Comparison of ENCODE assay signal across 17 cellular contexts in genomic region chr2:102110596-102111334, GRCh38. TPM values are rescaled to one million over a fixed set of nuclear protein-coding genes. Genes with fewer than 3 reads are reported as not detected.
DNase-seq lines count a peak whose midpoint lies in the region; ATAC-seq and TF ChIP-seq lines count a peak whose summit lies in the region.
"Had no signal": no experiment of that assay in that cellular context is flagged by ENCODE, and none has a peak within 500 bp of the region (broad histone marks: within the 10 kb centered on the region; RNA-seq: fewer than 3 reads in every experiment).

No MANE protein-coding gene starts in this region.

- ATAC-seq in activated CD8-positive, alpha-beta memory T cell treated with anti-CD3 and anti-CD28 coated beads, Interleukin-2, amount 10 ng/mL, durations not matched to agents 7 days and 5 days, result peak; percentile 36
- no peak for ATAC-seq in WTC11
- peak; percentile 29 to 63 (median 47) for ATAC-seq in right lobe of liver
- no peak for ATAC-seq in thoracic aorta (ENCODE audit: insufficient number of reproducible peaks, low FRiP score, low read depth)
- no peak for ATAC-seq in GM21526 (IDR thresholded peaks at IDR 0.05; ENCODE audit: low FRiP score, unreplicated experiment)
- ATAC-seq: CD8-positive, alpha-beta T cell had no signal

- H3K27me3 Mint-ChIP-seq in activated CD8-positive, alpha-beta memory T cell treated with anti-CD3 and anti-CD28 coated beads, Interleukin-2, amount 10 ng/mL, durations not matched to agents 7 days and 5 days, result peaks cover 16% of the 10 kb centered on the region
- H3K27me3 Mint-ChIP-seq in WTC11 (ENCODE audit: low read depth), result no peaks in the 10 kb centered on the region; the same call in 1 of the 2 replicates
- H3K27me3 Mint-ChIP-seq: type B pancreatic cell had no signal

- H3K4me3 Mint-ChIP-seq in activated CD8-positive, alpha-beta memory T cell treated with anti-CD3 and anti-CD28 coated beads, Interleukin-2, amount 10 ng/mL, durations not matched to agents 7 days and 5 days, result no peak overlapping the region
- no peak overlapping the region for H3K4me3 Mint-ChIP-seq in WTC11
- H3K4me3 Mint-ChIP-seq: activated B cell treated with CpG ODN at 0.5 μM for 24 hours; CD8-positive, alpha-beta T cell; type B pancreatic cell had no signal

- no peaks in the 10 kb centered on the region for H3K27me3 ChIP-seq in right lobe of liver
- no peaks in the 10 kb centered on the region for H3K27me3 ChIP-seq in thoracic aorta (replicated peaks; ENCODE audit: insufficient read depth)
- H3K27me3 ChIP-seq: Peyer's patch had no signal

- intact Hi-C loops in right lobe of liver (cut with DNase I), result no loop called here

- H3K4me1 ChIP-seq in right lobe of liver (peaks cover 0 to 70% (median 24%) of the 10 kb centered on the region in 4 donors), thoracic aorta (ENCODE audit: control insufficient read depth in 1 of 2, low read depth in 2 of 2) (peaks cover 15 to 47% of the 10 kb centered on the region in 2 donors)
- H3K4me1 ChIP-seq: Peyer's patch had no signal

- H3K27ac Mint-ChIP-seq in activated CD8-positive, alpha-beta memory T cell treated with anti-CD3 and anti-CD28 coated beads, Interleukin-2, amount 10 ng/mL, durations not matched to agents 7 days and 5 days, result no peak overlapping the region
- peak overlapping the region; percentile 4; the same call in 1 of the 2 replicates for H3K27ac Mint-ChIP-seq in WTC11
- H3K27ac Mint-ChIP-seq: activated B cell treated with CpG ODN at 0.5 μM for 24 hours; CD8-positive, alpha-beta T cell; type B pancreatic cell had no signal

- no peak for TF ChIP-seq POLR2A in right lobe of liver (IDR thresholded peaks at IDR 0.05)

- POLR2A ChIA-PET in WTC11 (lab: Charles Lee), result no interaction called here

- DNase-seq in activated CD8-positive, alpha-beta memory T cell treated with anti-CD3 and anti-CD28 coated beads, Interleukin-2, amount 10 ng/mL, durations not matched to agents 7 days and 5 days, result no peak
- no peak for DNase-seq in activated CD8-positive, alpha-beta memory T cell treated with anti-CD3 and anti-CD28 coated beads for 24 hours
- DNase-seq in WTC11 (ENCODE audit: low spot score) (no peak), right lobe of liver (peak; percentile 53 to 77 (median 72)), thoracic aorta (ENCODE audit: low spot score) (no peak), T-helper 9 cell (no peak)
- DNase-seq in effector CD4-positive, alpha-beta T cell, result no peak
- DNase-seq: activated B cell treated with CpG ODN at 0.5 μM for 24 hours; CD8-positive, alpha-beta T cell; glutamatergic neuron; mesendoderm; NCI-H1930; Peyer's patch; stimulated activated CD4-positive, alpha-beta T cell treated with anti-CD3 and anti-CD28 coated beads, Interleukin-4, amount 100 ng/mL, for 4 hours; SW 1271 had no signal

- 43% methylated on average over 13 of the region's 13 CpGs for WGBS in right lobe of liver (ENCODE audit: insufficient coverage, low coverage, low lambda C conversion rate, missing lambda C conversion rate)

- H3K4me1 Mint-ChIP-seq in activated CD8-positive, alpha-beta memory T cell treated with anti-CD3 and anti-CD28 coated beads, Interleukin-2, amount 10 ng/mL, durations not matched to agents 7 days and 5 days, result peaks cover 22% of the 10 kb centered on the region
- H3K4me1 Mint-ChIP-seq in WTC11, result peaks cover 16% of the 10 kb centered on the region
- H3K4me1 Mint-ChIP-seq: activated B cell treated with CpG ODN at 0.5 μM for 24 hours had no signal

- H3K36me3 ChIP-seq in right lobe of liver (no peaks in the 10 kb centered on the region), thoracic aorta (no peaks in the 10 kb centered on the region)
- H3K36me3 ChIP-seq: Peyer's patch had no signal

- TF ChIP-seq CTCF in WTC11 (IDR thresholded peaks at IDR 0.05) (no peak), right lobe of liver (IDR thresholded peaks at IDR 0.05) (no peak), thoracic aorta (IDR thresholded peaks at IDR 0.05) (no peak)

- peaks cover 5% of the 10 kb centered on the region for H3K36me3 Mint-ChIP-seq in activated CD8-positive, alpha-beta memory T cell treated with anti-CD3 and anti-CD28 coated beads, Interleukin-2, amount 10 ng/mL, durations not matched to agents 7 days and 5 days
- H3K36me3 Mint-ChIP-seq in WTC11, result no peaks in the 10 kb centered on the region
- H3K36me3 Mint-ChIP-seq: CD8-positive, alpha-beta T cell; type B pancreatic cell had no signal

- peaks cover 2% of the 10 kb centered on the region for H3K9me3 Mint-ChIP-seq in activated CD8-positive, alpha-beta memory T cell treated with anti-CD3 and anti-CD28 coated beads, Interleukin-2, amount 10 ng/mL, durations not matched to agents 7 days and 5 days (ENCODE audit: low read depth)
- H3K9me3 Mint-ChIP-seq in WTC11, result no peaks in the 10 kb centered on the region; the same call in none of the 2 replicates
- H3K9me3 Mint-ChIP-seq: activated B cell treated with CpG ODN at 0.5 μM for 24 hours; CD8-positive, alpha-beta T cell had no signal

- H3K27ac ChIP-seq in right lobe of liver (peak overlapping the region; percentile 41 to 88 (median 65)), thoracic aorta (peak overlapping the region in 1 of 2 donors; percentile 29)
- H3K27ac ChIP-seq: Peyer's patch had no signal

- H3K4me3 ChIP-seq in right lobe of liver (peak overlapping the region in 1 of 3 donors; percentile 15), thoracic aorta (peak overlapping the region; percentile 47)
- H3K4me3 ChIP-seq: Peyer's patch had no signal

- CTCF ChIA-PET in activated CD8-positive, alpha-beta memory T cell treated with anti-CD3 and anti-CD28 coated beads, Interleukin-2, amount 10 ng/mL, durations not matched to agents 7 days and 5 days (lab: Charles Lee), result no interaction called here
- CTCF ChIA-PET in WTC11 (lab: Charles Lee), result no interaction called here

- H3K9me3 ChIP-seq in right lobe of liver (no peaks in the 10 kb centered on the region), thoracic aorta (no peaks in the 10 kb centered on the region)
- H3K9me3 ChIP-seq: Peyer's patch had no signal

TF ChIP-seq in WTC11, 78 proteins besides CTCF, POLR2A, EP300 and RAD21 (continues in another document):
- TF ChIP-seq, protein P1, sequence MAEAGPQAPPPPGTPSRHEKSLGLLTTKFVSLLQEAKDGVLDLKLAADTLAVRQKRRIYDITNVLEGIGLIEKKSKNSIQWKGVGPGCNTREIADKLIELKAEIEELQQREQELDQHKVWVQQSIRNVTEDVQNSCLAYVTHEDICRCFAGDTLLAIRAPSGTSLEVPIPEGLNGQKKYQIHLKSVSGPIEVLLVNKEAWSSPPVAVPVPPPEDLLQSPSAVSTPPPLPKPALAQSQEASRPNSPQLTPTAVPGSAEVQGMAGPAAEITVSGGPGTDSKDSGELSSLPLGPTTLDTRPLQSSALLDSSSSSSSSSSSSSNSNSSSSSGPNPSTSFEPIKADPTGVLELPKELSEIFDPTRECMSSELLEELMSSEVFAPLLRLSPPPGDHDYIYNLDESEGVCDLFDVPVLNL (CRISPR knock-in tag; IDR thresholded peaks at IDR 0.05; ENCODE audit: borderline replicate concordance, low read depth), result no peak
- TF ChIP-seq, protein P2, sequence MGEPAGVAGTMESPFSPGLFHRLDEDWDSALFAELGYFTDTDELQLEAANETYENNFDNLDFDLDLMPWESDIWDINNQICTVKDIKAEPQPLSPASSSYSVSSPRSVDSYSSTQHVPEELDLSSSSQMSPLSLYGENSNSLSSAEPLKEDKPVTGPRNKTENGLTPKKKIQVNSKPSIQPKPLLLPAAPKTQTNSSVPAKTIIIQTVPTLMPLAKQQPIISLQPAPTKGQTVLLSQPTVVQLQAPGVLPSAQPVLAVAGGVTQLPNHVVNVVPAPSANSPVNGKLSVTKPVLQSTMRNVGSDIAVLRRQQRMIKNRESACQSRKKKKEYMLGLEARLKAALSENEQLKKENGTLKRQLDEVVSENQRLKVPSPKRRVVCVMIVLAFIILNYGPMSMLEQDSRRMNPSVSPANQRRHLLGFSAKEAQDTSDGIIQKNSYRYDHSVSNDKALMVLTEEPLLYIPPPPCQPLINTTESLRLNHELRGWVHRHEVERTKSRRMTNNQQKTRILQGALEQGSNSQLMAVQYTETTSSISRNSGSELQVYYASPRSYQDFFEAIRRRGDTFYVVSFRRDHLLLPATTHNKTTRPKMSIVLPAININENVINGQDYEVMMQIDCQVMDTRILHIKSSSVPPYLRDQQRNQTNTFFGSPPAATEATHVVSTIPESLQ (CRISPR knock-in tag; IDR thresholded peaks at IDR 0.05), result no peak
- TF ChIP-seq ZMAT4 (CRISPR knock-in tag; IDR thresholded peaks at IDR 0.05), result no peak
- TF ChIP-seq, protein P3, sequence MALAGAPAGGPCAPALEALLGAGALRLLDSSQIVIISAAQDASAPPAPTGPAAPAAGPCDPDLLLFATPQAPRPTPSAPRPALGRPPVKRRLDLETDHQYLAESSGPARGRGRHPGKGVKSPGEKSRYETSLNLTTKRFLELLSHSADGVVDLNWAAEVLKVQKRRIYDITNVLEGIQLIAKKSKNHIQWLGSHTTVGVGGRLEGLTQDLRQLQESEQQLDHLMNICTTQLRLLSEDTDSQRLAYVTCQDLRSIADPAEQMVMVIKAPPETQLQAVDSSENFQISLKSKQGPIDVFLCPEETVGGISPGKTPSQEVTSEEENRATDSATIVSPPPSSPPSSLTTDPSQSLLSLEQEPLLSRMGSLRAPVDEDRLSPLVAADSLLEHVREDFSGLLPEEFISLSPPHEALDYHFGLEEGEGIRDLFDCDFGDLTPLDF (CRISPR knock-in tag; IDR thresholded peaks at IDR 0.05), result no peak
- TF ChIP-seq ZBTB21 (CRISPR knock-in tag; IDR thresholded peaks at IDR 0.05; ENCODE audit: borderline replicate concordance), result no peak
- no peak for TF ChIP-seq CREB1 (CRISPR knock-in tag; IDR thresholded peaks at IDR 0.05)
- TF ChIP-seq FOXP1 (CRISPR knock-in tag; IDR thresholded peaks at IDR 0.05; ENCODE audit: borderline replicate concordance), result no peak
- TF ChIP-seq OVOL2 (CRISPR knock-in tag; IDR thresholded peaks at IDR 0.05; ENCODE audit: borderline replicate concordance), result no peak
- no peak for TF ChIP-seq ETV6 (CRISPR knock-in tag; IDR thresholded peaks at IDR 0.05)

RNA-seq across cellular contexts. Expression of gene IL1R1, which starts 31.8 kb away (rescaled TPM):
- total RNA-seq in activated CD8-positive, alpha-beta memory T cell treated with anti-CD3 and anti-CD28 coated beads, Interleukin-2, amount 10 ng/mL, durations not matched to agents 7 days and 5 days, result under 1 TPM; 0.40 to 0.41 TPM
- total RNA-seq in WTC11 (2021), result 0.37 to 0.78 TPM (median 0.55 TPM) in 3 replicates
- total RNA-seq in right lobe of liver, result 10 to 100 TPM; 40.8 to 67.6 (median 52.2) TPM
- total RNA-seq in thoracic aorta, result 100 to 1,000 TPM in 1 of 2 donors, 10 to 100 TPM in 1; 65.1 to 281 TPM
- total RNA-seq: activated B cell treated with CpG ODN at 0.5 μM for 24 hours had no signal

Comparison
In these comparisons a context has a peak if more than half of its experiments do, and no peak if none do; other contexts are left out.
1. ATAC-seq: peak in activated CD8-positive, alpha-beta memory T cell treated with anti-CD3 and anti-CD28 coated beads, Interleukin-2, amount 10 ng/mL, durations not matched to agents 7 days and 5 days (single experiment) and right lobe of liver (4 of 4); none in WTC11 (single experiment), thoracic aorta (single experiment) and GM21526 (single experiment).
2. DNase-seq: peak in right lobe of liver (3 of 3); none in activated CD8-positive, alpha-beta memory T cell treated with anti-CD3 and anti-CD28 coated beads, Interleukin-2, amount 10 ng/mL, durations not matched to agents 7 days and 5 days (single experiment), activated CD8-positive, alpha-beta memory T cell treated with anti-CD3 and anti-CD28 coated beads for 24 hours (single experiment), WTC11 (single experiment), thoracic aorta (single experiment), T-helper 9 cell (single experiment) and effector CD4-positive, alpha-beta T cell (single experiment).
3. RNA of gene IL1R1, which starts 31.8 kb away (total RNA-seq): 65.1 to 281 TPM in thoracic aorta and 40.8 to 67.6 TPM in right lobe of liver; 0.40 to 0.41 TPM in activated CD8-positive, alpha-beta memory T cell treated with anti-CD3 and anti-CD28 coated beads, Interleukin-2, amount 10 ng/mL, durations not matched to agents 7 days and 5 days and 0.37 to 0.78 TPM in WTC11; every median in the first group is over 10 times any median in the second.